8 cellular contexts compared by ENCODE assay signal in genomic region chr14:104639889-104640548, GRCh38. TPM values are rescaled to one million over a fixed set of nuclear protein-coding genes. Genes with fewer than 3 reads are reported as not detected.
A peak's percentile ranks its signal among the peaks of the same experiment; 100 is the strongest.
DNase-seq lines count a peak whose midpoint lies in the region; ATAC-seq and TF ChIP-seq lines count a peak whose summit lies in the region.

No MANE protein-coding gene starts in this region.

- no peaks in the 10 kb centered on the region for H3K27me3 ChIP-seq in BE2C
- H3K27me3 ChIP-seq in mesendoderm (ENCODE audit: insufficient read depth, low read length, poor library complexity), result no peaks in the 10 kb centered on the region

- no peaks in the 10 kb centered on the region for H3K4me1 Mint-ChIP-seq in activated CD4-positive, alpha-beta memory T cell treated with anti-CD3 and anti-CD28 coated beads for 36 hours (ENCODE audit: low read depth)
- peaks cover 6% of the 10 kb centered on the region for H3K4me1 Mint-ChIP-seq in endothelial cell (ENCODE audit: unreplicated experiment)

- no peak overlapping the region for H3K4me3 Mint-ChIP-seq in activated CD4-positive, alpha-beta memory T cell treated with anti-CD3 and anti-CD28 coated beads for 36 hours
- no peak overlapping the region for H3K4me3 Mint-ChIP-seq in endothelial cell (ENCODE audit: unreplicated experiment)

- ATAC-seq in GM21367 (IDR thresholded peaks at IDR 0.05; ENCODE audit: unreplicated experiment), result no peak

- peak overlapping the region; percentile 84 for H3K56ac ChIP-seq in mesendoderm (ENCODE audit: low read length)

- H3K4me2 ChIP-seq in mesendoderm (ENCODE audit: low read length), result no peak overlapping the region

- no peak overlapping the region for H2BK15ac ChIP-seq in mesendoderm (replicated peaks; ENCODE audit: low read depth)

- peak overlapping the region; percentile 59 for H2BK5ac ChIP-seq in mesendoderm (ENCODE audit: low read length)

- intact Hi-C loops in activated CD4-positive, alpha-beta memory T cell treated with anti-CD3 and anti-CD28 coated beads for 36 hours (cut with micrococcal nuclease), result loop anchor here (5.0 kb wide), 1 partner anchor 503 kb away; the partner anchor contains the start of gene KIF26A

- H3K36me3 ChIP-seq in BE2C (no peaks in the 10 kb centered on the region), mesendoderm (ENCODE audit: control insufficient read depth, insufficient read depth, low read length) (no peaks in the 10 kb centered on the region)

- no peak overlapping the region for H2BK120ac ChIP-seq in mesendoderm (ENCODE audit: low read depth, low read length)

- no peak overlapping the region for H3K4me3 ChIP-seq in BE2C (ENCODE audit: low read depth, low read length)
- no peak overlapping the region for H3K4me3 ChIP-seq in mesendoderm (ENCODE audit: low read length)

- H2AK5ac ChIP-seq in mesendoderm (ENCODE audit: low read length), result peak overlapping the region; percentile 43

- CTCF ChIA-PET in activated CD4-positive, alpha-beta memory T cell treated with anti-CD3 and anti-CD28 coated beads for 36 hours (lab: Charles Lee), result interaction anchor here (0.8 to 1.7 kb wide), 5 partner anchors 22 to 739 kb away, joined by 3 to 9 read pairs (median 3); no protein-coding TSS in a partner anchor

- no peak overlapping the region for H3K27ac Mint-ChIP-seq in activated CD4-positive, alpha-beta memory T cell treated with anti-CD3 and anti-CD28 coated beads for 36 hours
- no peak overlapping the region for H3K27ac Mint-ChIP-seq in endothelial cell (ENCODE audit: unreplicated experiment)

- no peak overlapping the region for H3K23ac ChIP-seq in mesendoderm (ENCODE audit: low read length)

- POLR2A ChIA-PET in activated CD4-positive, alpha-beta memory T cell treated with anti-CD3 and anti-CD28 coated beads for 36 hours (lab: Charles Lee), result no interaction called here

- no peaks in the 10 kb centered on the region for H3K79me2 ChIP-seq in mesendoderm (ENCODE audit: control insufficient read depth, insufficient read depth, low read length)

- H3K79me1 ChIP-seq in mesendoderm (ENCODE audit: low read length), result no peaks in the 10 kb centered on the region

- H3K9me3 Mint-ChIP-seq in activated CD4-positive, alpha-beta memory T cell treated with anti-CD3 and anti-CD28 coated beads for 36 hours, result peaks cover 4% of the 10 kb centered on the region
- peaks cover 4% of the 10 kb centered on the region for H3K9me3 Mint-ChIP-seq in endothelial cell (ENCODE audit: unreplicated experiment)

- no peak overlapping the region for H3K27ac ChIP-seq in mesendoderm (ENCODE audit: low read depth, low read length)

- H3K27me3 Mint-ChIP-seq in activated CD4-positive, alpha-beta memory T cell treated with anti-CD3 and anti-CD28 coated beads for 36 hours, result peaks cover 15% of the 10 kb centered on the region
- H3K27me3 Mint-ChIP-seq in endothelial cell (ENCODE audit: unreplicated experiment), result peaks cover 18% of the 10 kb centered on the region

- H4K5ac ChIP-seq in mesendoderm (ENCODE audit: low read length), result no peak overlapping the region

- DNase-seq in BE2C, result peak; percentile 85
- DNase-seq in H4 (ENCODE audit: low spot score), result peak; percentile 56
- DNase-seq in NCI-H526 (lab: John Stamatoyannopoulos, UW), result peak; percentile 24 to 85
- DNase-seq in activated CD4-positive, alpha-beta memory T cell treated with anti-CD3 and anti-CD28 coated beads for 36 hours, result peak; percentile 65
- DNase-seq in endothelial cell (ENCODE audit: low spot score), result peak; percentile 86
- DNase-seq in mesendoderm, result peak; percentile 86
- DNase-seq in superior temporal gyrus (ENCODE audit: extremely low spot score), result peak; percentile 72

- no peaks in the 10 kb centered on the region; the same call in 1 of the 2 replicates for H3K9me3 ChIP-seq in BE2C

- H3K4me1 ChIP-seq in BE2C, result peaks cover 12% of the 10 kb centered on the region
- peaks cover 7% of the 10 kb centered on the region for H3K4me1 ChIP-seq in mesendoderm (ENCODE audit: control insufficient read depth, low read depth, low read length)

- H3K18ac ChIP-seq in mesendoderm (ENCODE audit: low read length), result no peak overlapping the region

- H3K4ac ChIP-seq in mesendoderm (ENCODE audit: low read depth, low read length), result no peak overlapping the region

- WGBS in mesendoderm (ENCODE audit: extremely low coverage, insufficient coverage, low lambda C conversion rate), result no CpG with 5 or more reads among the region's 24 CpGs

- H4K8ac ChIP-seq in mesendoderm (ENCODE audit: low read depth, low read length), result no peak overlapping the region

- H3K9ac ChIP-seq in mesendoderm (ENCODE audit: low read length), result peak overlapping the region; percentile 52

- TF ChIP-seq CTCF in BE2C (IDR thresholded peaks at IDR 0.05; ENCODE audit: low read depth, low read length) (peak; percentile 96), endothelial cell (IDR thresholded peaks at IDR 0.05; ENCODE audit: unreplicated experiment) (peak; percentile 81)

- no peaks in the 10 kb centered on the region for H3K36me3 Mint-ChIP-seq in activated CD4-positive, alpha-beta memory T cell treated with anti-CD3 and anti-CD28 coated beads for 36 hours
- H3K36me3 Mint-ChIP-seq in endothelial cell (ENCODE audit: low read depth, unreplicated experiment), result peaks cover 4% of the 10 kb centered on the region

RNA-seq across cellular contexts. Expression of gene TMEM179, which starts 35.4 kb away (rescaled TPM):
- 0.80 TPM for polyA plus RNA-seq in BE2C (2012; ENCODE audit: insufficient read depth, insufficient read length, low read depth)
- not detected in 2 replicates for total RNA-seq in H4 (2014; rRNA removed; shearing (Covaris generic))
- not detected for total RNA-seq in activated CD4-positive, alpha-beta memory T cell treated with anti-CD3 and anti-CD28 coated beads for 36 hours
- 0.54 TPM for total RNA-seq in endothelial cell (ENCODE audit: unreplicated experiment)
- polyA plus RNA-seq in mesendoderm (2013, experiment 1 of 2), result 1.1 TPM
- 0.97 TPM for polyA plus RNA-seq in mesendoderm (2013, experiment 2 of 2)

RNA-seq across cellular contexts. Expression of gene INF2, which starts 49.4 kb away (rescaled TPM):
- 133 TPM for polyA plus RNA-seq in BE2C (2012; ENCODE audit: insufficient read depth, insufficient read length, low read depth)
- total RNA-seq in H4 (2014; rRNA removed; shearing (Covaris generic)), result 13.0 and 16.3 TPM in 2 replicates
- total RNA-seq in activated CD4-positive, alpha-beta memory T cell treated with anti-CD3 and anti-CD28 coated beads for 36 hours, result 10 to 100 TPM; 66.7 to 71.5 TPM
- total RNA-seq in endothelial cell (ENCODE audit: unreplicated experiment), result 97.2 TPM
- 34.4 TPM for polyA plus RNA-seq in mesendoderm (2013, experiment 1 of 2)
- polyA plus RNA-seq in mesendoderm (2013, experiment 2 of 2), result 34.6 TPM
